1 cellular context compared by ENCODE assay signal in the genomic region with DNA sequence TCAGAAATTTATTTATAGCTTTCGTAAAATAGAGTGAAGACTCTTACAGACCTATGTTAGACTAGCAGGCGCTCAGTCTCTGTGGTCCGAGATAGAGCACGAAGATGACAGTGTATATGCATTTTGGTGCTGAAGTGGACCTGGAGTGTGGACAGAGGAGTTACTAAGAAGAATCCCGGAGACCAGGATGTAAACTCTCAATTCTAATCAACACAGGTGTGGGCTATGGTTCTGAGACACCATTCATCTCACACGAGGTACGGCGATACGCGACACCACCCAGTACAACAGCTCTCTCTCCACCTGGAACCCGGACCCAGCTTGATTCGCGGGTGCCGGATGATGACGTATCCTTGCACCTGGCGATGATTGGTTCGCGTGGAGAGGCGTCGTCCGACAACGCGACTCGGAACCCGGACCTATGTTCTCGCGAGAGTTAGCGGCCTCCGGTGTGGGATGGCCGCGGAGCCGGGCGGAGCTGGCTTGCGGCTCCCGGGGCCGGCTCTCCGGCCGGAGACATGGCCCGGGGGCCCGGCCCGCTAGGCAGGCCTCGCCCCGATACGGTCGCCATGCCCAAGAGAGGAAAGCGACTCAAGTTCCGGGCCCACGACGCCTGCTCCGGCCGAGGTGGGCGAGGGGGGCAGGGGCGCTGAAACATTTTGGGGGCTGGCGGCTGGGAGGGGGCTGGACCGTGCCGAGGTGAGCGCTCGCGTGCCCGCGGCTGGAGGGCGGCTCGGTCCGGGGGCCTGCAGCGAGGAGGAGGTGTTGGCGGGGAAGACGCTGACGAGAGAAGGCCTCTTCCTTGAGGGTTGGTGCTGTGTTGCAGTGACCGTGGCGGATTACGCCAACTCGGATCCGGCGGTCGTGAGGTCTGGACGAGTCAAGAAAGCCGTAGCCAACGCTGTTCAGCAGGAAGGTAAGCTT.
A peak's percentile ranks its signal among the peaks of the same experiment; 100 is the strongest.
TF ChIP-seq lines count a peak whose summit lies in the region.

A gene with protein sequence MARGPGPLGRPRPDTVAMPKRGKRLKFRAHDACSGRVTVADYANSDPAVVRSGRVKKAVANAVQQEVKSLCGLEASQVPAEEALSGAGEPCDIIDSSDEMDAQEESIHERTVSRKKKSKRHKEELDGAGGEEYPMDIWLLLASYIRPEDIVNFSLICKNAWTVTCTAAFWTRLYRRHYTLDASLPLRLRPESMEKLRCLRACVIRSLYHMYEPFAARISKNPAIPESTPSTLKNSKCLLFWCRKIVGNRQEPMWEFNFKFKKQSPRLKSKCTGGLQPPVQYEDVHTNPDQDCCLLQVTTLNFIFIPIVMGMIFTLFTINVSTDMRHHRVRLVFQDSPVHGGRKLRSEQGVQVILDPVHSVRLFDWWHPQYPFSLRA (plus strand): TSS at position 427 of the 924 bp plus-strand sequence. CDS start 92 bp downstream, at position 519.

TF ChIP-seq in K562, 482 proteins besides CTCF, POLR2A, EP300 and RAD21 (continued from another document and continues in another):
- TF ChIP-seq, protein P1, sequence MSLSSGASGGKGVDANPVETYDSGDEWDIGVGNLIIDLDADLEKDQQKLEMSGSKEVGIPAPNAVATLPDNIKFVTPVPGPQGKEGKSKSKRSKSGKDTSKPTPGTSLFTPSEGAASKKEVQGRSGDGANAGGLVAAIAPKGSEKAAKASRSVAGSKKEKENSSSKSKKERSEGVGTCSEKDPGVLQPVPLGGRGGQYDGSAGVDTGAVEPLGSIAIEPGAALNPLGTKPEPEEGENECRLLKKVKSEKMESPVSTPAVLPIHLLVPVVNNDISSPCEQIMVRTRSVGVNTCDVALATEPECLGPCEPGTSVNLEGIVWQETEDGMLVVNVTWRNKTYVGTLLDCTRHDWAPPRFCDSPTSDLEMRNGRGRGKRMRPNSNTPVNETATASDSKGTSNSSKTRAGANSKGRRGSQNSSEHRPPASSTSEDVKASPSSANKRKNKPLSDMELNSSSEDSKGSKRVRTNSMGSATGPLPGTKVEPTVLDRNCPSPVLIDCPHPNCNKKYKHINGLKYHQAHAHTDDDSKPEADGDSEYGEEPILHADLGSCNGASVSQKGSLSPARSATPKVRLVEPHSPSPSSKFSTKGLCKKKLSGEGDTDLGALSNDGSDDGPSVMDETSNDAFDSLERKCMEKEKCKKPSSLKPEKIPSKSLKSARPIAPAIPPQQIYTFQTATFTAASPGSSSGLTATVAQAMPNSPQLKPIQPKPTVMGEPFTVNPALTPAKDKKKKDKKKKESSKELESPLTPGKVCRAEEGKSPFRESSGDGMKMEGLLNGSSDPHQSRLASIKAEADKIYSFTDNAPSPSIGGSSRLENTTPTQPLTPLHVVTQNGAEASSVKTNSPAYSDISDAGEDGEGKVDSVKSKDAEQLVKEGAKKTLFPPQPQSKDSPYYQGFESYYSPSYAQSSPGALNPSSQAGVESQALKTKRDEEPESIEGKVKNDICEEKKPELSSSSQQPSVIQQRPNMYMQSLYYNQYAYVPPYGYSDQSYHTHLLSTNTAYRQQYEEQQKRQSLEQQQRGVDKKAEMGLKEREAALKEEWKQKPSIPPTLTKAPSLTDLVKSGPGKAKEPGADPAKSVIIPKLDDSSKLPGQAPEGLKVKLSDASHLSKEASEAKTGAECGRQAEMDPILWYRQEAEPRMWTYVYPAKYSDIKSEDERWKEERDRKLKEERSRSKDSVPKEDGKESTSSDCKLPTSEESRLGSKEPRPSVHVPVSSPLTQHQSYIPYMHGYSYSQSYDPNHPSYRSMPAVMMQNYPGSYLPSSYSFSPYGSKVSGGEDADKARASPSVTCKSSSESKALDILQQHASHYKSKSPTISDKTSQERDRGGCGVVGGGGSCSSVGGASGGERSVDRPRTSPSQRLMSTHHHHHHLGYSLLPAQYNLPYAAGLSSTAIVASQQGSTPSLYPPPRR (CRISPR knock-in tag; IDR thresholded peaks at IDR 0.05; ENCODE audit: borderline replicate concordance), result no peak
- no peak for TF ChIP-seq ZNF184 (CRISPR knock-in tag; IDR thresholded peaks at IDR 0.05)
- TF ChIP-seq, protein P2, sequence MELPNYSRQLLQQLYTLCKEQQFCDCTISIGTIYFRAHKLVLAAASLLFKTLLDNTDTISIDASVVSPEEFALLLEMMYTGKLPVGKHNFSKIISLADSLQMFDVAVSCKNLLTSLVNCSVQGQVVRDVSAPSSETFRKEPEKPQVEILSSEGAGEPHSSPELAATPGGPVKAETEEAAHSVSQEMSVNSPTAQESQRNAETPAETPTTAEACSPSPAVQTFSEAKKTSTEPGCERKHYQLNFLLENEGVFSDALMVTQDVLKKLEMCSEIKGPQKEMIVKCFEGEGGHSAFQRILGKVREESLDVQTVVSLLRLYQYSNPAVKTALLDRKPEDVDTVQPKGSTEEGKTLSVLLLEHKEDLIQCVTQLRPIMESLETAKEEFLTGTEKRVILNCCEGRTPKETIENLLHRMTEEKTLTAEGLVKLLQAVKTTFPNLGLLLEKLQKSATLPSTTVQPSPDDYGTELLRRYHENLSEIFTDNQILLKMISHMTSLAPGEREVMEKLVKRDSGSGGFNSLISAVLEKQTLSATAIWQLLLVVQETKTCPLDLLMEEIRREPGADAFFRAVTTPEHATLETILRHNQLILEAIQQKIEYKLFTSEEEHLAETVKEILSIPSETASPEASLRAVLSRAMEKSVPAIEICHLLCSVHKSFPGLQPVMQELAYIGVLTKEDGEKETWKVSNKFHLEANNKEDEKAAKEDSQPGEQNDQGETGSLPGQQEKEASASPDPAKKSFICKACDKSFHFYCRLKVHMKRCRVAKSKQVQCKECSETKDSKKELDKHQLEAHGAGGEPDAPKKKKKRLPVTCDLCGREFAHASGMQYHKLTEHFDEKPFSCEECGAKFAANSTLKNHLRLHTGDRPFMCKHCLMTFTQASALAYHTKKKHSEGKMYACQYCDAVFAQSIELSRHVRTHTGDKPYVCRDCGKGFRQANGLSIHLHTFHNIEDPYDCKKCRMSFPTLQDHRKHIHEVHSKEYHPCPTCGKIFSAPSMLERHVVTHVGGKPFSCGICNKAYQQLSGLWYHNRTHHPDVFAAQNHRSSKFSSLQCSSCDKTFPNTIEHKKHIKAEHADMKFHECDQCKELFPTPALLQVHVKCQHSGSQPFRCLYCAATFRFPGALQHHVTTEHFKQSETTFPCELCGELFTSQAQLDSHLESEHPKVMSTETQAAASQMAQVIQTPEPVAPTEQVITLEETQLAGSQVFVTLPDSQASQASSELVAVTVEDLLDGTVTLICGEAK (IDR thresholded peaks at IDR 0.05), result no peak; the same call in none of the 2 replicates
- TF ChIP-seq, protein P2 (CRISPR knock-in tag; IDR thresholded peaks at IDR 0.05), result no peak
- TF ChIP-seq, protein P3, sequence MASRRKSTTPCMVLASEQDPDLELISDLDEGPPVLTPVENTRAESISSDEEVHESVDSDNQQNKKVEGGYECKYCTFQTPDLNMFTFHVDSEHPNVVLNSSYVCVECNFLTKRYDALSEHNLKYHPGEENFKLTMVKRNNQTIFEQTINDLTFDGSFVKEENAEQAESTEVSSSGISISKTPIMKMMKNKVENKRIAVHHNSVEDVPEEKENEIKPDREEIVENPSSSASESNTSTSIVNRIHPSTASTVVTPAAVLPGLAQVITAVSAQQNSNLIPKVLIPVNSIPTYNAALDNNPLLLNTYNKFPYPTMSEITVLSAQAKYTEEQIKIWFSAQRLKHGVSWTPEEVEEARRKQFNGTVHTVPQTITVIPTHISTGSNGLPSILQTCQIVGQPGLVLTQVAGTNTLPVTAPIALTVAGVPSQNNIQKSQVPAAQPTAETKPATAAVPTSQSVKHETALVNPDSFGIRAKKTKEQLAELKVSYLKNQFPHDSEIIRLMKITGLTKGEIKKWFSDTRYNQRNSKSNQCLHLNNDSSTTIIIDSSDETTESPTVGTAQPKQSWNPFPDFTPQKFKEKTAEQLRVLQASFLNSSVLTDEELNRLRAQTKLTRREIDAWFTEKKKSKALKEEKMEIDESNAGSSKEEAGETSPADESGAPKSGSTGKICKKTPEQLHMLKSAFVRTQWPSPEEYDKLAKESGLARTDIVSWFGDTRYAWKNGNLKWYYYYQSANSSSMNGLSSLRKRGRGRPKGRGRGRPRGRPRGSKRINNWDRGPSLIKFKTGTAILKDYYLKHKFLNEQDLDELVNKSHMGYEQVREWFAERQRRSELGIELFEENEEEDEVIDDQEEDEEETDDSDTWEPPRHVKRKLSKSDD (conservative IDR thresholded peaks at IDR 0.05; ENCODE audit: low read length), result peak; percentile 69; the same call in 1 of the 2 replicates
- no peak for TF ChIP-seq PTBP1 (IDR thresholded peaks at IDR 0.05; ENCODE audit: low read depth, low read length)
- TF ChIP-seq FOXJ2 (tag; IDR thresholded peaks at IDR 0.05), result peak; percentile 75; the same call in 1 of the 2 replicates
- TF ChIP-seq HNRNPL (IDR thresholded peaks at IDR 0.05; ENCODE audit: low read depth, low read length), result no peak
- no peak for TF ChIP-seq GTF2F1 (IDR thresholded peaks at IDR 0.05; ENCODE audit: low read depth, low read length)
- no peak for TF ChIP-seq TEAD2 (tag; IDR thresholded peaks at IDR 0.05)
- no peak for TF ChIP-seq ZNF347 (CRISPR knock-in tag; IDR thresholded peaks at IDR 0.05; ENCODE audit: low read depth)
- TF ChIP-seq, protein P4, sequence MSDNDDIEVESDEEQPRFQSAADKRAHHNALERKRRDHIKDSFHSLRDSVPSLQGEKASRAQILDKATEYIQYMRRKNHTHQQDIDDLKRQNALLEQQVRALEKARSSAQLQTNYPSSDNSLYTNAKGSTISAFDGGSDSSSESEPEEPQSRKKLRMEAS (CRISPR knock-in tag; IDR thresholded peaks at IDR 0.05), result peak; percentile 88
- TF ChIP-seq KDM1A (IDR thresholded peaks at IDR 0.05), result no peak
- TF ChIP-seq TCF7L2 (IDR thresholded peaks at IDR 0.05; ENCODE audit: low read depth, low read length), result no peak
- no peak for TF ChIP-seq PTRF (tag; IDR thresholded peaks at IDR 0.05)
